In genomic region chr15:41992151-41992802, GRCh38 we compare ENCODE assay signal across 35 cellular contexts. TPM values are rescaled to one million over a fixed set of nuclear protein-coding genes. Genes with fewer than 3 reads are reported as not detected.
"Had no signal": no experiment of that assay in that cellular context is flagged by ENCODE, and none has a peak within 500 bp of the region (broad histone marks: within the 10 kb centered on the region; RNA-seq: fewer than 3 reads in every experiment).

No MANE protein-coding gene starts in this region.

- H3K27me3 Mint-ChIP-seq: naive thymus-derived CD4-positive, alpha-beta T cell had no signal

- H3K4me2 ChIP-seq: neural progenitor cell, smooth muscle cell had no signal

- H3K36me3 Mint-ChIP-seq: naive thymus-derived CD4-positive, alpha-beta T cell; neural progenitor cell; stimulated activated effector memory CD8-positive, alpha-beta T cell treated with anti-CD3 and anti-CD28 coated beads, Interleukin-12 subunit alpha, Interleukin-12 subunit beta, amount 100 ng/mL, for 72 hours had no signal

- H3K4me3 ChIP-seq: coronary artery, esophagus muscularis mucosa, gastroesophageal sphincter, heart right ventricle, left lung, neural progenitor cell, ovary, smooth muscle cell, stomach, thyroid gland had no signal

- FAIRE-seq: endothelial cell of umbilical vein, islet of Langerhans had no signal

- H3K4me1 Mint-ChIP-seq: nephron; stimulated activated effector memory CD8-positive, alpha-beta T cell treated with anti-CD3 and anti-CD28 coated beads, Interleukin-12 subunit alpha, Interleukin-12 subunit beta, amount 100 ng/mL, for 72 hours had no signal

- H3K27me3 ChIP-seq: esophagus muscularis mucosa, foreskin keratinocyte, left lung, neural progenitor cell, ovary, stomach, thyroid gland had no signal

- H3K27ac Mint-ChIP-seq: nephron; neural progenitor cell; progenitor cell of endocrine pancreas; stimulated activated effector memory CD8-positive, alpha-beta T cell treated with anti-CD3 and anti-CD28 coated beads, Interleukin-12 subunit alpha, Interleukin-12 subunit beta, amount 100 ng/mL, for 72 hours had no signal

- H3K4me1 ChIP-seq: esophagus muscularis mucosa, foreskin keratinocyte, gastroesophageal sphincter, stomach, thyroid gland had no signal

- H2AFZ ChIP-seq: neural progenitor cell had no signal

- H3K9me3 Mint-ChIP-seq: naive thymus-derived CD4-positive, alpha-beta T cell; nephron; neural progenitor cell; stimulated activated effector memory CD8-positive, alpha-beta T cell treated with anti-CD3 and anti-CD28 coated beads, Interleukin-12 subunit alpha, Interleukin-12 subunit beta, amount 100 ng/mL, for 72 hours had no signal

- H3K4me3 Mint-ChIP-seq: naive thymus-derived CD4-positive, alpha-beta T cell; nephron; neural progenitor cell; stimulated activated effector memory CD8-positive, alpha-beta T cell treated with anti-CD3 and anti-CD28 coated beads, Interleukin-12 subunit alpha, Interleukin-12 subunit beta, amount 100 ng/mL, for 72 hours had no signal

- H3K36me3 ChIP-seq: esophagus muscularis mucosa, gastroesophageal sphincter, heart right ventricle, left lung, neural progenitor cell, ovary, stomach, thyroid gland had no signal

- DNase-seq: dermis blood vessel endothelial cell; effector memory CD4-positive, alpha-beta T cell; foreskin keratinocyte; heart right ventricle; hippocampal formation; left cardiac atrium; mesenchymal stem cell; midbrain; naive thymus-derived CD4-positive, alpha-beta T cell; stimulated activated CD4-positive, alpha-beta T cell treated with anti-CD3 and anti-CD28 coated beads, Interleukin-2, amount 100 ng/mL, for 24 hours; stimulated activated CD4-positive, alpha-beta T cell treated with anti-CD3 and anti-CD28 coated beads, Interleukin-4, amount 100 ng/mL, for 24 hours; stimulated activated naive CD4-positive, alpha-beta T cell treated with Interleukin-2 at 50 U/mL for 16 hours; stomach; thyroid gland; trophoblast cell had no signal

- H3K9me3 ChIP-seq: esophagus muscularis mucosa, gastroesophageal sphincter, heart right ventricle, left lung, ovary, stomach, thyroid gland had no signal

- ATAC-seq: foreskin keratinocyte; gastroesophageal sphincter; left cardiac atrium; left lung; naive thymus-derived CD4-positive, alpha-beta T cell; sciatic nerve; stimulated activated effector memory CD8-positive, alpha-beta T cell treated with anti-CD3 and anti-CD28 coated beads, Interleukin-12 subunit alpha, Interleukin-12 subunit beta, amount 100 ng/mL, for 72 hours had no signal

- H3K9ac ChIP-seq: neural progenitor cell had no signal

- H3K27ac ChIP-seq: coronary artery, esophagus muscularis mucosa, foreskin keratinocyte, gastroesophageal sphincter, heart right ventricle, left lung, neural progenitor cell, ovary, stomach, thyroid gland had no signal

RNA-seq across cellular contexts. Expression of gene PLA2G4E, which starts 28.6 kb away (rescaled TPM):
- total RNA-seq: dermis blood vessel endothelial cell; endothelial cell of umbilical vein; epithelial cell of proximal tubule; esophagus muscularis mucosa; fibroblast of lung; kidney epithelial cell; lung microvascular endothelial cell; naive thymus-derived CD4-positive, alpha-beta T cell; progenitor cell of endocrine pancreas; sciatic nerve; stomach; subcutaneous adipose tissue; temporal lobe; thyroid gland; urinary bladder had no signal
- polyA plus RNA-seq: endothelial cell of umbilical vein; fibroblast of lung; naive thymus-derived CD4-positive, alpha-beta T cell; smooth muscle cell had no signal
